Comparison of ENCODE assay signal across 11 cellular contexts in genomic region chr3:138829886-138830510, GRCh38.
"Had no signal": no experiment of that assay in that cellular context is flagged by ENCODE, and none has a peak within 500 bp of the region (broad histone marks: within the 10 kb centered on the region; RNA-seq: fewer than 3 reads in every experiment).

No MANE protein-coding gene starts in this region.

- H3K27me3 ChIP-seq: neural progenitor cell, ovary had no signal

- H3K4me2 ChIP-seq: neural progenitor cell had no signal

- H3K27me3 Mint-ChIP-seq: activated B cell treated with CpG ODN at 0.5 μM for 24 hours; activated CD8-positive, alpha-beta T cell treated with anti-CD3 and anti-CD28 coated beads for 36 hours; effector memory CD8-positive, alpha-beta T cell; stimulated activated memory B cell treated with anti-CD40 and anti-IgM and Interleukin-4, amounts not matched to agents 10 μg/mL and 1 μg/mL and 100 μg/mL, for 72 hours had no signal

- H3K27ac Mint-ChIP-seq: activated B cell treated with CpG ODN at 0.5 μM for 24 hours; activated naive CD4-positive, alpha-beta T cell treated with anti-CD3 and anti-CD28 coated beads for 36 hours; activated T-helper 1 cell treated with anti-CD3 and anti-CD28 coated beads, Interleukin-12 subunit alpha, Interleukin-12 subunit beta, Interleukin-2, Interleukin-4 antibody, amounts not matched to agents 30 ng/mL and 10 ng/mL and 1 ng/mL, durations not matched to agents 14 hours and 24 hours and 36 hours; neural progenitor cell; stimulated activated memory B cell treated with anti-CD40 and anti-IgM and Interleukin-4, amounts not matched to agents 10 μg/mL and 1 μg/mL and 100 μg/mL, for 72 hours; T-helper 1 cell treated with Interleukin-12 subunit alpha and Interleukin-12 subunit beta and Interleukin-4 antibody, amounts not matched to agents 30 μg/mL and 1 μg/mL, for 36 hours had no signal

- H3K4me3 ChIP-seq: neural progenitor cell, ovary had no signal

- ATAC-seq: activated CD8-positive, alpha-beta T cell treated with anti-CD3 and anti-CD28 coated beads for 36 hours; effector memory CD8-positive, alpha-beta T cell; stimulated activated memory B cell treated with anti-CD40 and anti-IgM and Interleukin-4, amounts not matched to agents 10 μg/mL and 1 μg/mL and 100 μg/mL, for 72 hours had no signal

- DNase-seq: activated B cell treated with CpG ODN at 0.5 μM for 24 hours; activated CD4-positive, alpha-beta T cell treated with anti-CD3 and anti-CD28 coated beads for 48 hours; activated CD8-positive, alpha-beta T cell treated with anti-CD3 and anti-CD28 coated beads for 36 hours; activated naive CD4-positive, alpha-beta T cell treated with anti-CD3 and anti-CD28 coated beads for 36 hours; dermis blood vessel endothelial cell; effector memory CD8-positive, alpha-beta T cell had no signal

- H3K9ac ChIP-seq: neural progenitor cell had no signal

- H3K9me3 Mint-ChIP-seq: activated B cell treated with CpG ODN at 0.5 μM for 24 hours; activated naive CD4-positive, alpha-beta T cell treated with anti-CD3 and anti-CD28 coated beads for 36 hours; activated T-helper 1 cell treated with anti-CD3 and anti-CD28 coated beads, Interleukin-12 subunit alpha, Interleukin-12 subunit beta, Interleukin-2, Interleukin-4 antibody, amounts not matched to agents 30 ng/mL and 10 ng/mL and 1 ng/mL, durations not matched to agents 14 hours and 24 hours and 36 hours; effector memory CD8-positive, alpha-beta T cell; stimulated activated memory B cell treated with anti-CD40 and anti-IgM and Interleukin-4, amounts not matched to agents 10 μg/mL and 1 μg/mL and 100 μg/mL, for 72 hours; T-helper 1 cell treated with Interleukin-12 subunit alpha and Interleukin-12 subunit beta and Interleukin-4 antibody, amounts not matched to agents 30 μg/mL and 1 μg/mL, for 36 hours had no signal

- H3K4me3 Mint-ChIP-seq: activated B cell treated with CpG ODN at 0.5 μM for 24 hours; activated CD8-positive, alpha-beta T cell treated with anti-CD3 and anti-CD28 coated beads for 36 hours; activated naive CD4-positive, alpha-beta T cell treated with anti-CD3 and anti-CD28 coated beads for 36 hours; activated T-helper 1 cell treated with anti-CD3 and anti-CD28 coated beads, Interleukin-12 subunit alpha, Interleukin-12 subunit beta, Interleukin-2, Interleukin-4 antibody, amounts not matched to agents 30 ng/mL and 10 ng/mL and 1 ng/mL, durations not matched to agents 14 hours and 24 hours and 36 hours; effector memory CD8-positive, alpha-beta T cell; neural progenitor cell; stimulated activated memory B cell treated with anti-CD40 and anti-IgM and Interleukin-4, amounts not matched to agents 10 μg/mL and 1 μg/mL and 100 μg/mL, for 72 hours; T-helper 1 cell treated with Interleukin-12 subunit alpha and Interleukin-12 subunit beta and Interleukin-4 antibody, amounts not matched to agents 30 μg/mL and 1 μg/mL, for 36 hours had no signal

- H2AFZ ChIP-seq: neural progenitor cell had no signal

- H3K9me3 ChIP-seq: ovary had no signal

- H3K27ac ChIP-seq: neural progenitor cell, ovary had no signal

- H3K36me3 ChIP-seq: neural progenitor cell, ovary had no signal
